Comparison of ENCODE assay signal across 8 cellular contexts in genomic region chr17:40417609-40418427, GRCh38. TPM values are rescaled to one million over a fixed set of nuclear protein-coding genes. Genes with fewer than 3 reads are reported as not detected.
A peak's percentile ranks its signal among the peaks of the same experiment; 100 is the strongest.
DNase-seq lines count a peak whose midpoint lies in the region; ATAC-seq and TF ChIP-seq lines count a peak whose summit lies in the region.

TSS of gene TOP2A (minus strand) at chr17:40417896. CDS start at chr17:40417791, 105 bp downstream.

- H3K27me3 Mint-ChIP-seq in activated naive CD4-positive, alpha-beta T cell treated with anti-CD3 and anti-CD28 coated beads, Interleukin-2, amount 50 U/mL, for 24 hours: no peaks in the 10 kb centered on the region

- peaks cover 30% of the 10 kb centered on the region for H3K4me1 Mint-ChIP-seq in activated naive CD4-positive, alpha-beta T cell treated with anti-CD3 and anti-CD28 coated beads, Interleukin-2, amount 50 U/mL, for 24 hours

- 0% methylated on average over 21 to 47 of the region's 49 CpGs for WGBS in testis, 2 donors

- H3K27me3 ChIP-seq in testis: no peaks in the 10 kb centered on the region

- peaks cover 6% of the 10 kb centered on the region for H3K4me1 ChIP-seq in testis

- no peaks in the 10 kb centered on the region for H3K9me3 Mint-ChIP-seq in activated naive CD4-positive, alpha-beta T cell treated with anti-CD3 and anti-CD28 coated beads, Interleukin-2, amount 50 U/mL, for 24 hours

- H3K9me3 ChIP-seq in testis: no peaks in the 10 kb centered on the region

- H3K36me3 Mint-ChIP-seq in activated naive CD4-positive, alpha-beta T cell treated with anti-CD3 and anti-CD28 coated beads, Interleukin-2, amount 50 U/mL, for 24 hours: no peaks in the 10 kb centered on the region

- peak within 1 kb of the TSS; percentile 92 for H3K27ac Mint-ChIP-seq in activated naive CD4-positive, alpha-beta T cell treated with anti-CD3 and anti-CD28 coated beads, Interleukin-2, amount 50 U/mL, for 24 hours

- ATAC-seq in HG02642 (IDR thresholded peaks at IDR 0.05; ENCODE audit: poor library complexity, unreplicated experiment) (peak; percentile 95), omental fat pad (ENCODE audit: low FRiP score) (peak; percentile 100)

- TF ChIP-seq POLR2A in GM10847 (IDR thresholded peaks at IDR 0.05; ENCODE audit: extremely low read depth, insufficient read length): peak; percentile 66
- TF ChIP-seq POLR2A in testis (IDR thresholded peaks at IDR 0.05): no peak

- H3K4me3 ChIP-seq in testis: peak within 1 kb of the TSS; percentile 58 to 74

- H3K4me3 Mint-ChIP-seq in activated naive CD4-positive, alpha-beta T cell treated with anti-CD3 and anti-CD28 coated beads, Interleukin-2, amount 50 U/mL, for 24 hours: peak within 1 kb of the TSS; percentile 96

- TF ChIP-seq CTCF in omental fat pad (IDR thresholded peaks at IDR 0.05): no peak
- peak in 1 of 3 experiments; percentile 15 for TF ChIP-seq CTCF in testis (IDR thresholded peaks at IDR 0.05)

- H3K36me3 ChIP-seq in testis (ENCODE audit: low read depth, missing control alignments): no peaks in the 10 kb centered on the region

- DNase-seq in NCI-H1105 (lab: John Stamatoyannopoulos, UW): peak; percentile 99
- peak; percentile 97 for DNase-seq in SKM-1 (lab: John Stamatoyannopoulos, UW; ENCODE audit: unreplicated experiment)
- DNase-seq in glomerular visceral epithelial cell (ENCODE audit: extremely low spot score): peak; percentile 100
- peak; percentile 96 for DNase-seq in omental fat pad (ENCODE audit: low spot score)
- peak; percentile 100 for DNase-seq in testis

- intact Hi-C loops in testis (cut with DNase I; ENCODE audit: low total_unique reads): loop anchor here (10.0 kb wide), 1 partner anchor 113 kb away; the partner anchor contains the start of gene RARA

- H3K27ac ChIP-seq in testis: peak within 1 kb of the TSS; percentile 42 to 74

RNA-seq across cellular contexts. Expression of gene TOP2A, which starts in this region (rescaled TPM):
- total RNA-seq in omental fat pad (10 to 100 TPM in 1 of 4 donors, 1 to 10 TPM in 2, under 1 TPM in 1; 0.65 to 12.7 (median 2.3) TPM), testis (10 to 100 TPM; 65.0 to 94.9 TPM)
- polyA plus RNA-seq in testis (ENCODE audit: insufficient read depth, low read depth, low replicate concordance): 75.3 TPM

Comparison
In these comparisons a context has a peak if more than half of its experiments do, and no peak if none do; other contexts are left out.
1. Peak in every context shown above with its lines: DNase-seq, ATAC-seq, H3K4me3 ChIP-seq and H3K27ac ChIP-seq.
2. RNA of gene TOP2A (total RNA-seq): 65.0 to 94.9 TPM in testis; 0.65 to 12.7 TPM in omental fat pad; every median in the first group is over 4 times any median in the second.